Comparison of ENCODE assay signal across 17 cellular contexts in the genomic region with DNA sequence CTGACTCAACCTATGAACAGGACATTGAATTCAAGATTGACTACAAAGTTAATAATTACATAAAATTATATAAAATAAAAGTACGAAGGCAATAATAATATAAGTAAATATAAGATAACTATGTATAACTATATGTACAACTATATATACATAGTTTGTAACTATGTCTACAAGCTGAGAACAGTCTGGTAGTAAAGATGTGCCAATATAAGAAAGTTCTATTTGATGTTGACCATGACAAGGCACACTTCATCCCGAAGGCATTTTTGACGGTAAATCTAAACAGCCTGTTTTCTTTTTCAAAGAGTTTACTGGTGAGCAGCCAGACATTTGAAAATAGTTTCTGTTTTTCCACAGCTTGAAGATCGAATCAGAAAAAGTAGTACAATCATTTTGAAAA.
DNase-seq lines count a peak whose midpoint lies in the region; ATAC-seq, FAIRE-seq and TF ChIP-seq lines count a peak whose summit lies in the region.
"Had no signal": no experiment of that assay in that cellular context is flagged by ENCODE, and none has a peak within 500 bp of the region (broad histone marks: within the 10 kb centered on the region; RNA-seq: fewer than 3 reads in every experiment).

No MANE protein-coding gene starts in this region.

- peaks cover 14% of the 10 kb centered on the region; the same call in 2 of the 3 replicates for H3K9me3 ChIP-seq in A549
- no peaks in the 10 kb centered on the region for H3K9me3 ChIP-seq in uterus
- H3K9me3 ChIP-seq: BLaER1 had no signal

- no peak for DNase-seq in A549 (ENCODE audit: low read depth in 1 of 2, low spot score in 1 of 2)
- no peak for DNase-seq in left colon
- DNase-seq in uterus, result no peak
- no peak for DNase-seq in DMS114 treated with DMSO at 0.1 percent for 48 hours (lab: John Stamatoyannopoulos, UW; ENCODE audit: unreplicated experiment)
- DNase-seq in SHP77 (lab: John Stamatoyannopoulos, UW), result no peak
- no peak for DNase-seq in central memory CD4-positive, alpha-beta T cell
- DNase-seq: CD4-positive, alpha-beta memory T cell; DMS79 treated with DMSO at 0.1 percent for 48 hours; GF-D8; H7; HFFc6; IMR-90 had no signal

- no peaks in the 10 kb centered on the region for H3K27me3 ChIP-seq in uterus
- H3K27me3 ChIP-seq: BLaER1 had no signal

- TF ChIP-seq POLR2A in A549 (IDR thresholded peaks at IDR 0.05; ENCODE audit: low read length), result no peak
- TF ChIP-seq POLR2A in uterus (IDR thresholded peaks at IDR 0.05), result no peak

- H3K4me1 ChIP-seq in A549 (peaks cover 61% of the 10 kb centered on the region), uterus (no peaks in the 10 kb centered on the region)
- H3K4me1 ChIP-seq: BLaER1 had no signal

- 44% methylated on average over 4 of the region's 4 CpGs for WGBS in A549 (ENCODE audit: missing lambda C conversion rate)

- H3K27ac ChIP-seq in A549 (peak overlapping the region; percentile 87 to 98), uterus (peak overlapping the region; percentile 29 to 53)
- H3K27ac ChIP-seq: BLaER1 had no signal

- no peak for TF ChIP-seq EP300 in A549 (IDR thresholded peaks at IDR 0.05)

- no peaks in the 10 kb centered on the region for H3K36me3 ChIP-seq in uterus
- H3K36me3 ChIP-seq: BLaER1 had no signal

- H3K4me3 ChIP-seq in A549 (no peak overlapping the region), uterus (no peak overlapping the region)
- H3K4me3 ChIP-seq: BLaER1, GM23338 had no signal

- POLR2A ChIA-PET in A549 (lab: Yijun Ruan, JAX), result no interaction called here

- TF ChIP-seq RAD21 in A549 (conservative IDR thresholded peaks at IDR 0.05 in 1 of 2, IDR thresholded peaks at IDR 0.05 in 1 of 2), result no peak

- H3K4me2 ChIP-seq in A549, result peak overlapping the region; percentile 20; the same call in 2 of the 3 replicates
- H3K4me2 ChIP-seq: BLaER1, GM23338 had no signal

- FAIRE-seq in A549 (lab: Jason Lieb, UNC) (no peak), colon (lab: Jason Lieb, UNC) (peak; percentile 89)
- FAIRE-seq: HTR-8/SVneo had no signal

- intact Hi-C loops in left colon (cut with DNase I, micrococcal nuclease), result no loop called here
- intact Hi-C loops in uterus (cut with DNase I; ENCODE audit: low total_unique reads), result no loop called here

- no peak for TF ChIP-seq CTCF in A549 (IDR thresholded peaks at IDR 0.05)
- no peak for TF ChIP-seq CTCF in uterus (IDR thresholded peaks at IDR 0.05)

- CTCF ChIA-PET in A549 (lab: Yijun Ruan, JAX), result no interaction called here

- ATAC-seq in A549, result no peak
- ATAC-seq in left colon, result peak; percentile 88
- ATAC-seq: GM23338, HCT116 had no signal

TF ChIP-seq in A549, 52 proteins besides CTCF, POLR2A, EP300 and RAD21:
- TF ChIP-seq, protein P1, sequence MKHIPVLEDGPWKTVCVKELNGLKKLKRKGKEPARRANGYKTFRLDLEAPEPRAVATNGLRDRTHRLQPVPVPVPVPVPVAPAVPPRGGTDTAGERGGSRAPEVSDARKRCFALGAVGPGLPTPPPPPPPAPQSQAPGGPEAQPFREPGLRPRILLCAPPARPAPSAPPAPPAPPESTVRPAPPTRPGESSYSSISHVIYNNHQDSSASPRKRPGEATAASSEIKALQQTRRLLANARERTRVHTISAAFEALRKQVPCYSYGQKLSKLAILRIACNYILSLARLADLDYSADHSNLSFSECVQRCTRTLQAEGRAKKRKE (CRISPR knock-in tag; IDR thresholded peaks at IDR 0.05; ENCODE audit: low read depth), result no peak
- TF ChIP-seq KDM1A (IDR thresholded peaks at IDR 0.05; ENCODE audit: low read depth), result no peak
- no peak for TF ChIP-seq NFE2L2 (conservative IDR thresholded peaks at IDR 0.05; ENCODE audit: low read length)
- no peak for TF ChIP-seq RCOR1 (IDR thresholded peaks at IDR 0.05; ENCODE audit: low read depth, low read length)
